In genomic region chr12:75505706-75506312, GRCh38 we compare ENCODE assay signal across 8 cellular contexts. TPM values are rescaled to one million over a fixed set of nuclear protein-coding genes. Genes with fewer than 3 reads are reported as not detected.
DNase-seq lines count a peak whose midpoint lies in the region; ATAC-seq, FAIRE-seq and TF ChIP-seq lines count a peak whose summit lies in the region.

No MANE protein-coding gene starts in this region.

- H3K27ac Mint-ChIP-seq in CD14-positive monocyte (peak overlapping the region in 1 of 7 donors; percentile 43), glutamatergic neuron (ENCODE audit: unreplicated experiment) (peak overlapping the region; percentile 16)
- no peak overlapping the region for H3K27ac Mint-ChIP-seq in activated CD4-positive, alpha-beta memory T cell treated with anti-CD3 and anti-CD28 coated beads for 36 hours

- intact Hi-C loops in CD14-positive monocyte (cut with micrococcal nuclease) = no loop called here
- intact Hi-C loops in activated CD4-positive, alpha-beta memory T cell treated with anti-CD3 and anti-CD28 coated beads for 36 hours (cut with micrococcal nuclease) = loop anchor here (1.0 kb wide), 3 partner anchors 69 to 172 kb away; partner anchors contain the start of genes GLIPR1L1 and GLIPR1L2

- CTCF ChIA-PET in activated CD4-positive, alpha-beta memory T cell treated with anti-CD3 and anti-CD28 coated beads for 36 hours (lab: Charles Lee) = interaction anchor here (1.0 to 6.7 kb wide), 8 partner anchors 21 to 311 kb away, joined by 3 to 70 read pairs (median 4); partner anchors contain the start of genes GLIPR1, GLIPR1L1 and GLIPR1L2

- DNase-seq in CD14-positive monocyte (ENCODE audit: low spot score) = no peak
- DNase-seq in glutamatergic neuron = no peak
- no peak for DNase-seq in NCI-H2107 treated with DMSO at 0.1 percent for 48 hours (lab: John Stamatoyannopoulos, UW; ENCODE audit: unreplicated experiment)
- no peak for DNase-seq in HTR-8/SVneo (ENCODE audit: insufficient read length, low spot score)
- DNase-seq in activated CD4-positive, alpha-beta memory T cell treated with anti-CD3 and anti-CD28 coated beads for 36 hours = no peak

- FAIRE-seq in HTR-8/SVneo (lab: Jason Lieb, UNC) = no peak

- TF ChIP-seq CTCF in CD14-positive monocyte (IDR thresholded peaks at IDR 0.05) (peak; percentile 72), glutamatergic neuron (IDR thresholded peaks at IDR 0.05; ENCODE audit: partially characterized antibody, unreplicated experiment) (peak; percentile 71)

- H3K4me1 Mint-ChIP-seq in CD14-positive monocyte (peaks cover 12% of the 10 kb centered on the region), glutamatergic neuron (ENCODE audit: low read depth, unreplicated experiment) (peaks cover 14% of the 10 kb centered on the region)
- H3K4me1 Mint-ChIP-seq in activated CD4-positive, alpha-beta memory T cell treated with anti-CD3 and anti-CD28 coated beads for 36 hours (ENCODE audit: low read depth) = peaks cover 26% of the 10 kb centered on the region

- H3K27me3 Mint-ChIP-seq in CD14-positive monocyte (ENCODE audit: low read depth in 3 of 3) (no peaks in the 10 kb centered on the region), glutamatergic neuron (ENCODE audit: unreplicated experiment) (no peaks in the 10 kb centered on the region)
- H3K27me3 Mint-ChIP-seq in activated CD4-positive, alpha-beta memory T cell treated with anti-CD3 and anti-CD28 coated beads for 36 hours = no peaks in the 10 kb centered on the region

- ATAC-seq in GM19395 (IDR thresholded peaks at IDR 0.05; ENCODE audit: unreplicated experiment) (peak; percentile 60), SK-N-SH treated with all-trans-retinoic acid at 6 μM for 48 hours (peak; percentile 69), GM19397 (IDR thresholded peaks at IDR 0.05; ENCODE audit: unreplicated experiment) (no peak)

- H3K36me3 Mint-ChIP-seq in CD14-positive monocyte = peaks cover 20 to 28% of the 10 kb centered on the region in 2 donors
- no peaks in the 10 kb centered on the region for H3K36me3 Mint-ChIP-seq in glutamatergic neuron (ENCODE audit: unreplicated experiment)
- H3K36me3 Mint-ChIP-seq in activated CD4-positive, alpha-beta memory T cell treated with anti-CD3 and anti-CD28 coated beads for 36 hours = peaks cover 33% of the 10 kb centered on the region

- no peak overlapping the region for H3K4me3 Mint-ChIP-seq in CD14-positive monocyte
- H3K4me3 Mint-ChIP-seq in glutamatergic neuron (ENCODE audit: unreplicated experiment) = no peak overlapping the region
- no peak overlapping the region for H3K4me3 Mint-ChIP-seq in activated CD4-positive, alpha-beta memory T cell treated with anti-CD3 and anti-CD28 coated beads for 36 hours

- no peaks in the 10 kb centered on the region for H3K9me3 Mint-ChIP-seq in CD14-positive monocyte
- H3K9me3 Mint-ChIP-seq in glutamatergic neuron (ENCODE audit: unreplicated experiment) = no peaks in the 10 kb centered on the region
- H3K9me3 Mint-ChIP-seq in activated CD4-positive, alpha-beta memory T cell treated with anti-CD3 and anti-CD28 coated beads for 36 hours = no peaks in the 10 kb centered on the region

- POLR2A ChIA-PET in activated CD4-positive, alpha-beta memory T cell treated with anti-CD3 and anti-CD28 coated beads for 36 hours (lab: Charles Lee) = no interaction called here

TF ChIP-seq in SK-N-SH treated with all-trans-retinoic acid at 6 μM for 48 hours, 23 proteins besides CTCF, POLR2A, EP300 and RAD21:
- no peak for TF ChIP-seq CSRNP3 (CRISPR knock-in tag; IDR thresholded peaks at IDR 0.05)
- no peak for TF ChIP-seq CSDC2 (CRISPR knock-in tag; IDR thresholded peaks at IDR 0.05)
- TF ChIP-seq ZNF565 (CRISPR knock-in tag; conservative IDR thresholded peaks at IDR 0.05; ENCODE audit: low read depth) = no peak
- TF ChIP-seq RARB (CRISPR knock-in tag; IDR thresholded peaks at IDR 0.05) = no peak
- TF ChIP-seq TCF4 (CRISPR knock-in tag; IDR thresholded peaks at IDR 0.05; ENCODE audit: borderline replicate concordance) = no peak
- TF ChIP-seq SNAI2 (CRISPR knock-in tag; IDR thresholded peaks at IDR 0.05) = no peak
- no peak for TF ChIP-seq CREB5 (CRISPR knock-in tag; IDR thresholded peaks at IDR 0.05; ENCODE audit: low read depth)
- no peak for TF ChIP-seq ZC3H10 (CRISPR knock-in tag; IDR thresholded peaks at IDR 0.05)
- no peak for TF ChIP-seq POU6F1 (CRISPR knock-in tag; IDR thresholded peaks at IDR 0.05; ENCODE audit: borderline replicate concordance, low read depth)
- no peak for TF ChIP-seq ZNF8 (CRISPR knock-in tag; IDR thresholded peaks at IDR 0.05)
- no peak for TF ChIP-seq OSR1 (CRISPR knock-in tag; IDR thresholded peaks at IDR 0.05)
- no peak for TF ChIP-seq PPARA (CRISPR knock-in tag; IDR thresholded peaks at IDR 0.05; ENCODE audit: borderline replicate concordance)
- no peak for TF ChIP-seq ARNTL (CRISPR knock-in tag; IDR thresholded peaks at IDR 0.05; ENCODE audit: borderline replicate concordance, low read depth)
- TF ChIP-seq TOX (CRISPR knock-in tag; IDR thresholded peaks at IDR 0.05; ENCODE audit: borderline replicate concordance) = no peak
- no peak for TF ChIP-seq BACH2 (CRISPR knock-in tag; IDR thresholded peaks at IDR 0.05; ENCODE audit: borderline replicate concordance)
- TF ChIP-seq GLIS3 (CRISPR knock-in tag; IDR thresholded peaks at IDR 0.05) = no peak
- no peak for TF ChIP-seq ISL1 (CRISPR knock-in tag; IDR thresholded peaks at IDR 0.05)
- no peak for TF ChIP-seq TSHZ2 (CRISPR knock-in tag; IDR thresholded peaks at IDR 0.05)

RNA-seq across cellular contexts. Expression of gene KRR1, which starts 5.6 kb away (rescaled TPM):
- polyA plus RNA-seq in CD14-positive monocyte = 10 to 100 TPM in 1 of 2 donors, 1 to 10 TPM in 1; 9.0 to 14.4 TPM
- 57.7 TPM for total RNA-seq in glutamatergic neuron (ENCODE audit: unreplicated experiment)
- total RNA-seq in activated CD4-positive, alpha-beta memory T cell treated with anti-CD3 and anti-CD28 coated beads for 36 hours = 100 to 1,000 TPM in 1 of 2 experiments, 10 to 100 TPM in 1; 96.6 to 106 TPM

RNA-seq across cellular contexts. Expression of gene GLIPR1, which starts 25.3 kb away (rescaled TPM):
- polyA plus RNA-seq in CD14-positive monocyte = 100 to 1,000 TPM; 687 to 794 TPM
- 0.25 TPM for total RNA-seq in glutamatergic neuron (ENCODE audit: unreplicated experiment)
- total RNA-seq in activated CD4-positive, alpha-beta memory T cell treated with anti-CD3 and anti-CD28 coated beads for 36 hours = 1 to 10 TPM; 5.8 to 6.8 TPM
